ENCODE assay signal across 26 cellular contexts in the genomic region with DNA sequence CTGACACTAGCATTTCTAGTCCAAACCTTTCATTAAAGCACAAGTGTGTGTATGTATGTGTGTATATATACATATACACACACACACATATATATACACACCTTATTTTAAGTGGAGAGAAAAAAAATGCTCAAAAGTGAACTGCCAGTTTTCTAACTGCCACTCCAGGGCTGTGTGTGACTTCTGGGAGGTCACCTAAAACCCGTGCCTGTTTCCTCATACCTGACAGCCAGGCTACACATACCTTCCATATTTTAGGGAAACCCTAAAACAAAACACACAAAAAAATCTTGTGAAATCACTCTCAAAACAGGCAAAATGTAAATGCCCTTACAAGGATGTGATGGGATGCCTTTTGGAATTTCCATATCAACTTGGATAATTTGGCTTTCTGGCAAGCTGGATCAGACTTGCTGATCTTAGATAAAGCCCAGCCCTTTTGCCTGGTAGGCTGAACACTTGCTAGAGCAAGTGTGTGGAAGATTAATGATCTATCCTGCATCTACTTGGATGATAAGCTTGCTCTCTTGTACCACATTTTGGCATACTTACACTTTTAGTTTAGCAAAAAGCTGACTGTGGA.
"Had no signal": no experiment of that assay in that cellular context is flagged by ENCODE, and none has a peak within 500 bp of the region (broad histone marks: within the 10 kb centered on the region; RNA-seq: fewer than 3 reads in every experiment).

No MANE protein-coding gene starts in this region.

- DNase-seq: activated CD4-positive, alpha-beta T cell treated with anti-CD3 and anti-CD28 coated beads for 48 hours; activated CD8-positive, alpha-beta memory T cell treated with anti-CD3 and anti-CD28 coated beads, Interleukin-2, amount 50 U/mL, for 4 hours; activated CD8-positive, alpha-beta T cell treated with anti-CD3 and anti-CD28 coated beads, Interleukin-2, amount 10 ng/mL, durations not matched to agents 7 days and 5 days; activated gamma-delta T cell treated with Interleukin-2 at 50 U/mL for 16 hours; activated naive CD8-positive, alpha-beta T cell treated with anti-CD3 and anti-CD28 coated beads for 36 hours; activated T-cell treated with anti-CD3 and anti-CD28 coated beads, Interleukin-2, amount 50 U/mL, for 72 hours; amygdala; cerebellar nuclear complex; effector memory CD4-positive, alpha-beta T cell; foreskin keratinocyte; glutamatergic neuron; hypothalamus; kidney; mesenchymal stem cell; occipital lobe; stimulated activated CD4-positive, alpha-beta T cell treated with anti-CD3 and anti-CD28 coated beads, Interleukin-4, amount 100 ng/mL, for 1 hour; stimulated activated naive B cell treated with anti-CD40 and anti-IgM and Interleukin-4, amounts not matched to agents 10 μg/mL and 1 μg/mL and 100 μg/mL, for 72 hours; T-helper 1 cell; T1000; thyroid gland; WERI-Rb-1 had no signal

- H3K9me3 Mint-ChIP-seq: activated naive CD8-positive, alpha-beta T cell treated with anti-CD3 and anti-CD28 coated beads for 36 hours; activated T-cell treated with anti-CD3 and anti-CD28 coated beads, Interleukin-2, amount 50 U/mL, for 72 hours; dendritic cell treated with granulocyte-macrophage colony-stimulating factor and Interleukin-4, amounts not matched to agents 40 ng/mL and 50 ng/mL, for 4 days; natural killer cell treated with Interleukin-12 subunit alpha and Interleukin-12 subunit beta and Interleukin-15 and Interleukin-18, amount 100 ng/mL, for 72 hours; stimulated activated naive B cell treated with anti-CD40 and anti-IgM and Interleukin-4, amounts not matched to agents 10 μg/mL and 1 μg/mL and 100 μg/mL, for 72 hours had no signal

- H3K9me3 ChIP-seq: breast epithelium, right atrium auricular region, thyroid gland had no signal

- H3K4me1 ChIP-seq: breast epithelium, right atrium auricular region had no signal

- H3K36me3 ChIP-seq: breast epithelium, right atrium auricular region, thyroid gland, WERI-Rb-1 had no signal

- H3K36me3 Mint-ChIP-seq: natural killer cell treated with Interleukin-12 subunit alpha and Interleukin-12 subunit beta and Interleukin-15 and Interleukin-18, amount 100 ng/mL, for 72 hours; stimulated activated naive B cell treated with anti-CD40 and anti-IgM and Interleukin-4, amounts not matched to agents 10 μg/mL and 1 μg/mL and 100 μg/mL, for 72 hours had no signal

- H3K27ac Mint-ChIP-seq: activated CD8-positive, alpha-beta T cell treated with anti-CD3 and anti-CD28 coated beads, Interleukin-2, amount 10 ng/mL, durations not matched to agents 7 days and 5 days; activated naive CD8-positive, alpha-beta T cell treated with anti-CD3 and anti-CD28 coated beads for 36 hours; activated T-cell treated with anti-CD3 and anti-CD28 coated beads, Interleukin-2, amount 50 U/mL, for 72 hours; natural killer cell treated with Interleukin-12 subunit alpha and Interleukin-12 subunit beta and Interleukin-15 and Interleukin-18, amount 100 ng/mL, for 72 hours; stimulated activated naive B cell treated with anti-CD40 and anti-IgM and Interleukin-4, amounts not matched to agents 10 μg/mL and 1 μg/mL and 100 μg/mL, for 72 hours had no signal

- H3K27ac ChIP-seq: breast epithelium, foreskin keratinocyte, right atrium auricular region, thyroid gland, WERI-Rb-1 had no signal

- ATAC-seq: activated CD8-positive, alpha-beta T cell treated with anti-CD3 and anti-CD28 coated beads, Interleukin-2, amount 10 ng/mL, durations not matched to agents 7 days and 5 days; activated T-cell treated with anti-CD3 and anti-CD28 coated beads, Interleukin-2, amount 50 U/mL, for 72 hours; foreskin keratinocyte; natural killer cell treated with Interleukin-12 subunit alpha and Interleukin-12 subunit beta and Interleukin-15 and Interleukin-18, amount 100 ng/mL, for 72 hours; stimulated activated naive B cell treated with anti-CD40 and anti-IgM and Interleukin-4, amounts not matched to agents 10 μg/mL and 1 μg/mL and 100 μg/mL, for 72 hours had no signal

- H3K27me3 ChIP-seq: breast epithelium, foreskin keratinocyte, right atrium auricular region, thyroid gland had no signal

- H3K4me3 ChIP-seq: breast epithelium, right atrium auricular region, thyroid gland had no signal

- H3K4me3 Mint-ChIP-seq: activated CD8-positive, alpha-beta T cell treated with anti-CD3 and anti-CD28 coated beads, Interleukin-2, amount 10 ng/mL, durations not matched to agents 7 days and 5 days; activated naive CD8-positive, alpha-beta T cell treated with anti-CD3 and anti-CD28 coated beads for 36 hours; activated T-cell treated with anti-CD3 and anti-CD28 coated beads, Interleukin-2, amount 50 U/mL, for 72 hours; dendritic cell treated with granulocyte-macrophage colony-stimulating factor and Interleukin-4, amounts not matched to agents 40 ng/mL and 50 ng/mL, for 4 days; natural killer cell treated with Interleukin-12 subunit alpha and Interleukin-12 subunit beta and Interleukin-15 and Interleukin-18, amount 100 ng/mL, for 72 hours; stimulated activated naive B cell treated with anti-CD40 and anti-IgM and Interleukin-4, amounts not matched to agents 10 μg/mL and 1 μg/mL and 100 μg/mL, for 72 hours had no signal

- H3K4me1 Mint-ChIP-seq: stimulated activated naive B cell treated with anti-CD40 and anti-IgM and Interleukin-4, amounts not matched to agents 10 μg/mL and 1 μg/mL and 100 μg/mL, for 72 hours had no signal

- H3K27me3 Mint-ChIP-seq: activated naive CD8-positive, alpha-beta T cell treated with anti-CD3 and anti-CD28 coated beads for 36 hours; dendritic cell treated with granulocyte-macrophage colony-stimulating factor and Interleukin-4, amounts not matched to agents 40 ng/mL and 50 ng/mL, for 4 days; natural killer cell treated with Interleukin-12 subunit alpha and Interleukin-12 subunit beta and Interleukin-15 and Interleukin-18, amount 100 ng/mL, for 72 hours; progenitor cell of endocrine pancreas had no signal
